ENCODE assay signal across 26 cellular contexts in the genomic region with DNA sequence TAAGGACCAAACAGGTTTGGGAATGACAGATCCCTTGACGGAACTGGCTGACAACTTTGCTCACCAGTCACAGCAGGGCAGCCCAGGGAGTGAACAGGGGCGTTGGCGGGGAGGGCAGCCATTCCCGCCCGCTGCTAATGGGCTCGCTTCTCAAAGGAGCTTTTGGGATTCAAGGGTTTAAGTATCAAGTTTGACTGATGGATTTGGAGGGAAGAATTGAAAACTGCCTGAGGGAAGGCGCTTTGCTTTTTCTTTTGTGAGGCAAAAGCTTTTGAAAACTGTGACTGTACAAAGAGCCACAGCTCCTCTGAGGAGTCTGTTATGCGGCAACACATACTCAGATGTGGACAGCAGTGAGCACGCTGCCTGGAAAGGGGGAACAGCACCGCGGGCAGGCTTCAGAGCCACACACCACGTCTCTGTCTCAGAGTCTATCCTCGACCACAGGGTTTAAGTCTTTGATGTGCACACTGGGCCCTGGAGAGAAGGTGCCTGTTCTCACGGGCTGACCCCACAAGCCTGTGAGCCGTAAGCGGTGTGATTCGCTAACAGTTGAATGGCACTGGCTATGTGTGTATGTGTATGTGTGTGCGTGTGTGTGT.
"Had no signal": no experiment of that assay in that cellular context is flagged by ENCODE, and none has a peak within 500 bp of the region (broad histone marks: within the 10 kb centered on the region; RNA-seq: fewer than 3 reads in every experiment).

No MANE protein-coding gene starts in this region.

- H3K9me3 ChIP-seq: breast epithelium, colonic mucosa, gastroesophageal sphincter, mucosa of descending colon, right lobe of liver, tibial nerve, uterus had no signal

- H3K4me3 Mint-ChIP-seq: activated CD4-positive, alpha-beta T cell treated with anti-CD3 and anti-CD28 coated beads, Interleukin-2, amount 10 ng/mL, durations not matched to agents 7 days and 5 days; central memory CD8-positive, alpha-beta T cell; memory B cell; naive B cell; stimulated activated effector memory CD8-positive, alpha-beta T cell treated with anti-CD3 and anti-CD28 coated beads, Interleukin-12 subunit alpha, Interleukin-12 subunit beta, amount 100 ng/mL, for 72 hours; stimulated activated naive CD8-positive, alpha-beta T cell treated with anti-CD3 and anti-CD28 coated beads, Interleukin-15, amount 100 ng/mL, for 72 hours had no signal

- ATAC-seq: activated CD4-positive, CD25-positive, alpha-beta regulatory T cell treated with anti-CD3 and anti-CD28 coated beads, Interleukin-2, amount 50 U/mL, for 24 hours; activated naive CD4-positive, alpha-beta T cell treated with anti-CD3 and anti-CD28 coated beads, Interleukin-2, amount 50 U/mL, for 72 hours; gastroesophageal sphincter; stimulated activated effector memory CD8-positive, alpha-beta T cell treated with anti-CD3 and anti-CD28 coated beads, Interleukin-12 subunit alpha, Interleukin-12 subunit beta, amount 100 ng/mL, for 72 hours had no signal

- H3K27me3 Mint-ChIP-seq: activated CD4-positive, alpha-beta T cell treated with anti-CD3 and anti-CD28 coated beads, Interleukin-2, amount 10 ng/mL, durations not matched to agents 7 days and 5 days; central memory CD8-positive, alpha-beta T cell; stimulated activated naive CD8-positive, alpha-beta T cell treated with anti-CD3 and anti-CD28 coated beads, Interleukin-15, amount 100 ng/mL, for 72 hours had no signal

- H3K4me3 ChIP-seq: breast epithelium, colonic mucosa, gastroesophageal sphincter, mucosa of descending colon, right lobe of liver, tibial nerve, uterus had no signal

- DNase-seq: activated T-cell treated with anti-CD3 and anti-CD28 coated beads, Interleukin-2, amount 50 U/mL, for 1 hour; colonic mucosa; head of caudate nucleus; hypothalamus; islet precursor cell; left colon; mucosa of descending colon; naive B cell; occipital lobe; posterior cingulate gyrus; right lobe of liver; small intestine; stimulated activated CD4-positive, alpha-beta T cell treated with anti-CD3 and anti-CD28 coated beads, Interleukin-2, amount 100 ng/mL, for 24 hours; stimulated activated naive CD8-positive, alpha-beta T cell treated with anti-CD3 and anti-CD28 coated beads, Interleukin-15, amount 100 ng/mL, for 72 hours; uterus had no signal

- H3K27me3 ChIP-seq: breast epithelium, colonic mucosa, right lobe of liver, tibial nerve, uterus had no signal

- H3K4me1 Mint-ChIP-seq: central memory CD8-positive, alpha-beta T cell had no signal

- FAIRE-seq: small intestine had no signal

- H3K36me3 ChIP-seq: breast epithelium, colonic mucosa, gastroesophageal sphincter, right lobe of liver, tibial nerve, uterus had no signal

- H3K36me3 Mint-ChIP-seq: activated naive CD4-positive, alpha-beta T cell treated with anti-CD3 and anti-CD28 coated beads, Interleukin-2, amount 50 U/mL, for 72 hours; naive B cell; stimulated activated effector memory CD8-positive, alpha-beta T cell treated with anti-CD3 and anti-CD28 coated beads, Interleukin-12 subunit alpha, Interleukin-12 subunit beta, amount 100 ng/mL, for 72 hours had no signal

- H3K27ac Mint-ChIP-seq: activated CD4-positive, alpha-beta T cell treated with anti-CD3 and anti-CD28 coated beads, Interleukin-2, amount 10 ng/mL, durations not matched to agents 7 days and 5 days; activated naive CD4-positive, alpha-beta T cell treated with anti-CD3 and anti-CD28 coated beads, Interleukin-2, amount 50 U/mL, for 72 hours; memory B cell; naive B cell; stimulated activated effector memory CD8-positive, alpha-beta T cell treated with anti-CD3 and anti-CD28 coated beads, Interleukin-12 subunit alpha, Interleukin-12 subunit beta, amount 100 ng/mL, for 72 hours had no signal

- H3K27ac ChIP-seq: breast epithelium, colonic mucosa, epithelial cell of prostate, gastroesophageal sphincter, right lobe of liver, tibial nerve, uterus, VCaP had no signal

- H3K9me3 Mint-ChIP-seq: central memory CD8-positive, alpha-beta T cell; stimulated activated effector memory CD8-positive, alpha-beta T cell treated with anti-CD3 and anti-CD28 coated beads, Interleukin-12 subunit alpha, Interleukin-12 subunit beta, amount 100 ng/mL, for 72 hours had no signal

- H3K4me1 ChIP-seq: breast epithelium, colonic mucosa, gastroesophageal sphincter, right lobe of liver, tibial nerve, uterus had no signal
